ENCODE assay signal across 8 cellular contexts in the genomic region with DNA sequence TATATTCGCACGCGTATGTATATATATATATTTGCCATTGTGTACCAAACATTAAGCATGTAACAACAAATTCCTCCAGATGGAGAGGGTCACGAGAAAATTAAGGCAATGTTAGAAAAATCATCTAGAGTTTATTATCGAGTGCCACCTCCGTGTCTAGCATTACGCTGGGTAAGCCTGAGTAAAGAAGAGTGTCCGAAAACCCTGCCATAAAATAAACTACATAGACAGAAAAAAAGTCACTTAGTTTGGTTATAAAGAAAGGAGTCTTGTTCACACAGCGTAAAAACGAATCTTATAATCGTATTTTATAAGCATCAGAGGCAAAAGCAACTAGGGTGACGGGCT. TPM values are rescaled to one million over a fixed set of nuclear protein-coding genes. Genes with fewer than 3 reads are reported as not detected.
DNase-seq lines count a peak whose midpoint lies in the region; ATAC-seq and TF ChIP-seq lines count a peak whose summit lies in the region.

No MANE protein-coding gene starts in this region.

- intact Hi-C loops in MCF 10A (cut with micrococcal nuclease) = no loop called here
- intact Hi-C loops in upper lobe of right lung (cut with DNase I) = no loop called here

- H3K27ac Mint-ChIP-seq in MCF 10A (ENCODE audit: low read depth, unreplicated experiment) = no peak overlapping the region

- BruUV-seq in MCF 10A (replicated peaks; lab: Mats Ljungman, UMichigan) = TSS peak; percentile 37

- CTCF ChIA-PET in MCF 10A (lab: Yijun Ruan, JAX) = interaction anchor here (0.7 to 3.7 kb wide), 4 partner anchors 9 to 134 kb away, joined by 3 to 30 read pairs (median 4); no protein-coding TSS in a partner anchor

- TF ChIP-seq CTCF in MCF 10A (IDR thresholded peaks at IDR 0.05; ENCODE audit: unreplicated experiment) (no peak), lung (IDR thresholded peaks at IDR 0.05; ENCODE audit: control extremely low read depth, extremely low read depth) (no peak), upper lobe of right lung (IDR thresholded peaks at IDR 0.05) (no peak)

- peaks cover 3% of the 10 kb centered on the region for H3K36me3 Mint-ChIP-seq in activated T-cell treated with anti-CD3 and anti-CD28 coated beads, Interleukin-2, amount 50 U/mL, for 4 hours (ENCODE audit: insufficient read depth)
- H3K36me3 Mint-ChIP-seq in MCF 10A (ENCODE audit: insufficient read depth, unreplicated experiment) = peaks cover 4% of the 10 kb centered on the region

- H3K27ac ChIP-seq in lung (ENCODE audit: low read depth in 1 of 2, low read length in 1 of 2) (peak overlapping the region; percentile 92 to 99), upper lobe of right lung (peak overlapping the region; percentile 97)

- no peak for DNase-seq in activated T-cell treated with anti-CD3 and anti-CD28 coated beads, Interleukin-2, amount 50 U/mL, for 4 hours
- DNase-seq in activated T-cell treated with anti-CD3 and anti-CD28 coated beads, Interleukin-2, amount 50 U/mL, for 48 hours = no peak
- DNase-seq in MCF 10A (ENCODE audit: unreplicated experiment) (peak; percentile 15), lung (ENCODE audit: low spot score) (no peak), upper lobe of right lung (no peak), C1 segment of cervical spinal cord (lab: John Stamatoyannopoulos, UW) (no peak), NCI-H1930 (lab: John Stamatoyannopoulos, UW) (no peak)

- H3K9me3 Mint-ChIP-seq in activated T-cell treated with anti-CD3 and anti-CD28 coated beads, Interleukin-2, amount 50 U/mL, for 4 hours = no peaks in the 10 kb centered on the region
- no peaks in the 10 kb centered on the region for H3K9me3 Mint-ChIP-seq in MCF 10A (ENCODE audit: unreplicated experiment)

- H3K4me1 Mint-ChIP-seq in activated T-cell treated with anti-CD3 and anti-CD28 coated beads, Interleukin-2, amount 50 U/mL, for 4 hours (ENCODE audit: low read depth) = peaks cover 30% of the 10 kb centered on the region
- H3K4me1 Mint-ChIP-seq in MCF 10A (ENCODE audit: insufficient read depth, unreplicated experiment) = peaks cover 13% of the 10 kb centered on the region

- H3K27me3 Mint-ChIP-seq in activated T-cell treated with anti-CD3 and anti-CD28 coated beads, Interleukin-2, amount 50 U/mL, for 4 hours (ENCODE audit: low read depth) = no peaks in the 10 kb centered on the region
- H3K27me3 Mint-ChIP-seq in MCF 10A (ENCODE audit: insufficient read depth, unreplicated experiment) = no peaks in the 10 kb centered on the region

- POLR2A ChIA-PET in MCF 10A (lab: Yijun Ruan, JAX) = interaction anchor here (0.6 to 3.9 kb wide), 9 partner anchors 9 to 1404 kb away, joined by 3 to 40 read pairs (median 5); partner anchors contain the start of gene LRRC37B

- no peaks in the 10 kb centered on the region for H3K27me3 ChIP-seq in lung (ENCODE audit: control insufficient read depth, insufficient read depth)
- no peaks in the 10 kb centered on the region for H3K27me3 ChIP-seq in upper lobe of right lung

- H3K4me3 ChIP-seq in lung (peak overlapping the region; percentile 86), upper lobe of right lung (peak overlapping the region; percentile 91)

- no peaks in the 10 kb centered on the region for H3K9me3 ChIP-seq in lung (ENCODE audit: control insufficient read depth in 2 of 2, insufficient read depth in 1 of 2, low read length in 1 of 2)
- no peaks in the 10 kb centered on the region for H3K9me3 ChIP-seq in upper lobe of right lung

- WGBS in lung, 2 donors = 6 to 9% methylated on average over 12 of the region's 12 CpGs

- H3K4me1 ChIP-seq in lung (ENCODE audit: control insufficient read depth in 2 of 2, insufficient read depth in 2 of 2, low read length in 2 of 2) = peaks cover 4 to 5% of the 10 kb centered on the region in 2 donors
- H3K4me1 ChIP-seq in upper lobe of right lung = peaks cover 19% of the 10 kb centered on the region

- H3K36me3 ChIP-seq in lung (ENCODE audit: control insufficient read depth in 2 of 2, insufficient read depth in 2 of 2, low read length in 2 of 2) (no peaks in the 10 kb centered on the region), upper lobe of right lung (no peaks in the 10 kb centered on the region)

- no peak for ATAC-seq in activated T-cell treated with anti-CD3 and anti-CD28 coated beads, Interleukin-2, amount 50 U/mL, for 4 hours
- no peak for ATAC-seq in lung (ENCODE audit: insufficient read depth, low FRiP score)
- ATAC-seq in upper lobe of right lung = no peak
- ATAC-seq in GM19463 (IDR thresholded peaks at IDR 0.05; ENCODE audit: unreplicated experiment) = no peak

- peak overlapping the region; percentile 98 for H3K4me3 Mint-ChIP-seq in activated T-cell treated with anti-CD3 and anti-CD28 coated beads, Interleukin-2, amount 50 U/mL, for 4 hours
- H3K4me3 Mint-ChIP-seq in MCF 10A (ENCODE audit: unreplicated experiment) = peak overlapping the region; percentile 96

RNA-seq across cellular contexts. Expression of gene RHOT1, which starts 0.6 kb away (rescaled TPM):
- total RNA-seq in activated T-cell treated with anti-CD3 and anti-CD28 coated beads, Interleukin-2, amount 50 U/mL, for 4 hours = 10 to 100 TPM; 14.0 to 14.9 (median 14.2) TPM
- total RNA-seq in MCF 10A (2022) (19.8 and 21.9 TPM in 2 replicates), lung (10 to 100 TPM; 33.4 to 90.5 TPM), upper lobe of right lung (46.6 TPM)
- 10 to 100 TPM; 28.5 to 56.3 TPM for polyA plus RNA-seq in lung
